Comparison of ENCODE assay signal across 19 cellular contexts in genomic region chr14:88750945-88751344, GRCh38.
"Had no signal": no experiment of that assay in that cellular context is flagged by ENCODE, and none has a peak within 500 bp of the region (broad histone marks: within the 10 kb centered on the region; RNA-seq: fewer than 3 reads in every experiment).

No MANE protein-coding gene starts in this region.

- H3K4me3 ChIP-seq: mucosa of descending colon, ovary, stomach, thoracic aorta, transverse colon had no signal

- H3K9me3 Mint-ChIP-seq: effector memory CD8-positive, alpha-beta T cell; natural killer cell; neural crest cell had no signal

- H3K36me3 ChIP-seq: ovary, stomach, thoracic aorta, transverse colon had no signal

- H3K4me1 Mint-ChIP-seq: natural killer cell, neural crest cell had no signal

- H3K4me3 Mint-ChIP-seq: effector memory CD8-positive, alpha-beta T cell; natural killer cell; neural crest cell had no signal

- H3K27me3 ChIP-seq: foreskin keratinocyte, ovary, stomach, transverse colon had no signal

- H3K27ac Mint-ChIP-seq: effector memory CD8-positive, alpha-beta T cell; natural killer cell; progenitor cell of endocrine pancreas had no signal

- H3K9me3 ChIP-seq: mucosa of descending colon, ovary, stomach, thoracic aorta, transverse colon had no signal

- ATAC-seq: effector memory CD8-positive, alpha-beta T cell; foreskin keratinocyte; left colon; left ventricle myocardium superior; mucosa of descending colon; natural killer cell; right cardiac atrium had no signal

- H3K36me3 Mint-ChIP-seq: natural killer cell had no signal

- H3K27ac ChIP-seq: stomach, thoracic aorta, transverse colon had no signal

- FAIRE-seq: small intestine had no signal

- H3K27me3 Mint-ChIP-seq: effector memory CD8-positive, alpha-beta T cell; progenitor cell of endocrine pancreas had no signal

- H3K4me1 ChIP-seq: stomach had no signal

- DNase-seq: effector memory CD8-positive, alpha-beta T cell; erythroblast; foreskin keratinocyte; left colon; left ventricle myocardium superior; mucosa of descending colon; natural killer cell; nucleus accumbens; ovary; right cardiac atrium; small intestine; stimulated activated CD4-positive, alpha-beta T cell treated with anti-CD3 and anti-CD28 coated beads, Interleukin-12 subunit alpha, Interleukin-12 subunit beta, amount 100 ng/mL, for 4 hours; stimulated activated naive CD4-positive, alpha-beta T cell; stomach; substantia nigra; transverse colon had no signal
